9 cellular contexts compared by ENCODE assay signal in the genomic region with DNA sequence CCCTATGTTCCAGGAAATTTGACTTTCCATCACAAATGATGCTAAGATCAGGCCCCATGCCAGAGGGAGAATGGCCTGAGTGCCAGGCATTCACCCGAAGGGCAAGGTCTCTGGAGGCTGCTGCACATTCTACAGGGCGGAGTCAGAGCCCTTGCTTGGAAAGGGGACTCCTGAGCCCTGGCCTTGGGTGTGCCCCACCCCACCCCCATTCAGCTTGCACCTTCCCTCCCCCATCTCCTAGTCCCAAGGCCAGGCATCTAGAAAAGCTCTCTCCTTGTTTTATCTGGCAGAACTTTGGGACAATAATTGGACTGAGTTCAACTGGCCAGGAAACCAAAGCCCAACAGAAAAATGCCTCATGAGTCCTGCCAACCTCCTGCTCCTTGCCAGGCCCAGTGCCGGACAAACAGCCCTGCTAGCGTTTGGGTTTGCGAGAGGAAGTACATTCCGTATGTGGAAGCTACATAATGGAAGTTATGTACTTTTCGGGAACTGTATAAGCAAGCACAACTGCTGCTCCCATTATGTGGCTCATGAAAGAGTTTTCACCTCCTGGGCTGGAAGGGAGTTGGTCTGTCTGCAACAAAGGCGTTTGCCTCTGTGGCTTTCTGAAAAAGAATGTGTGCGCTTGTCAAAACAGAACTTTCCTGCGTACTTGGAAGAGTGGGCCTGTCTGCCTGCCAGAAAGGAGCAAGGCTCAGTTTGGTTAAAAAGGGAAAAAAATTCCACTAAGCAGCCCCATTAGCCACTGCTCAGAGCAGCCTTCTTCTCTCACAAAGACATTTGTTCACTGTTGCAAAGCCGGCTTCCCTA.
DNase-seq lines count a peak whose midpoint lies in the region; ATAC-seq, FAIRE-seq and TF ChIP-seq lines count a peak whose summit lies in the region.
"Had no signal": no experiment of that assay in that cellular context is flagged by ENCODE, and none has a peak within 500 bp of the region (broad histone marks: within the 10 kb centered on the region; RNA-seq: fewer than 3 reads in every experiment).

No MANE protein-coding gene starts in this region.

- no peaks in the 10 kb centered on the region for H3K36me3 Mint-ChIP-seq in activated CD8-positive, alpha-beta T cell treated with anti-CD3 and anti-CD28 coated beads, Interleukin-2, amount 10 ng/mL, durations not matched to agents 7 days and 5 days (ENCODE audit: low read depth)

- FAIRE-seq in kidney (lab: Jason Lieb, UNC): no peak

- no peaks in the 10 kb centered on the region for H3K36me3 ChIP-seq in kidney (ENCODE audit: control insufficient read depth in 1 of 2, insufficient read depth in 2 of 2, low read length in 2 of 2)
- H3K36me3 ChIP-seq: BLaER1 treated with 17β-estradiol and CSF1 and Interleukin-3, amounts not matched to agents 10 nM and 100 nM had no signal

- POLR2A ChIA-PET in activated CD8-positive, alpha-beta T cell treated with anti-CD3 and anti-CD28 coated beads, Interleukin-2, amount 10 ng/mL, durations not matched to agents 7 days and 5 days (lab: Charles Lee): no interaction called here

- no peaks in the 10 kb centered on the region for H3K9me3 ChIP-seq in kidney (ENCODE audit: control insufficient read depth in 1 of 2, low read length in 2 of 2)
- H3K9me3 ChIP-seq: BLaER1 treated with 17β-estradiol and CSF1 and Interleukin-3, amounts not matched to agents 10 nM and 100 nM had no signal

- no peak overlapping the region for H3K4me3 Mint-ChIP-seq in activated CD8-positive, alpha-beta T cell treated with anti-CD3 and anti-CD28 coated beads, Interleukin-2, amount 10 ng/mL, durations not matched to agents 7 days and 5 days

- ATAC-seq in GM21526 (IDR thresholded peaks at IDR 0.05; ENCODE audit: low FRiP score, unreplicated experiment): no peak
- no peak for ATAC-seq in activated CD8-positive, alpha-beta T cell treated with anti-CD3 and anti-CD28 coated beads, Interleukin-2, amount 10 ng/mL, durations not matched to agents 7 days and 5 days

- H3K4me1 ChIP-seq in kidney (ENCODE audit: control insufficient read depth in 1 of 2, insufficient read depth in 1 of 2, low read depth in 1 of 2, low read length in 2 of 2): peaks cover 0 to 3% of the 10 kb centered on the region in 2 donors

- no peaks in the 10 kb centered on the region for H3K4me1 Mint-ChIP-seq in activated CD8-positive, alpha-beta T cell treated with anti-CD3 and anti-CD28 coated beads, Interleukin-2, amount 10 ng/mL, durations not matched to agents 7 days and 5 days (ENCODE audit: low read depth)

- peak overlapping the region; percentile 23 to 30 for H3K27ac ChIP-seq in kidney (ENCODE audit: low read depth in 2 of 2, low read length in 2 of 2)
- H3K27ac ChIP-seq: BLaER1 treated with 17β-estradiol and CSF1 and Interleukin-3, amounts not matched to agents 10 nM and 100 nM had no signal

- no peak overlapping the region for H3K9ac ChIP-seq in kidney (ENCODE audit: low read length in 2 of 2)
- H3K9ac ChIP-seq: BLaER1 treated with 17β-estradiol and CSF1 and Interleukin-3, amounts not matched to agents 10 nM and 100 nM had no signal

- no peak overlapping the region for H3K4me3 ChIP-seq in choroid plexus epithelial cell (ENCODE audit: low read depth, low read length)
- no peak overlapping the region for H3K4me3 ChIP-seq in kidney (ENCODE audit: low read length in 2 of 2)
- H3K4me3 ChIP-seq: BLaER1 treated with 17β-estradiol and CSF1 and Interleukin-3, amounts not matched to agents 10 nM and 100 nM had no signal

- TF ChIP-seq CTCF in choroid plexus epithelial cell (conservative IDR thresholded peaks at IDR 0.05; ENCODE audit: low read depth, low read length): no peak
- no peak for TF ChIP-seq CTCF in kidney (IDR thresholded peaks at IDR 0.05; ENCODE audit: borderline replicate concordance, extremely low read depth, insufficient read depth)

- H3K27ac Mint-ChIP-seq in activated CD8-positive, alpha-beta T cell treated with anti-CD3 and anti-CD28 coated beads, Interleukin-2, amount 10 ng/mL, durations not matched to agents 7 days and 5 days: no peak overlapping the region

- H3K27me3 Mint-ChIP-seq in activated CD8-positive, alpha-beta T cell treated with anti-CD3 and anti-CD28 coated beads, Interleukin-2, amount 10 ng/mL, durations not matched to agents 7 days and 5 days (ENCODE audit: low read depth): no peaks in the 10 kb centered on the region

- CTCF ChIA-PET in activated CD8-positive, alpha-beta T cell treated with anti-CD3 and anti-CD28 coated beads, Interleukin-2, amount 10 ng/mL, durations not matched to agents 7 days and 5 days (lab: Charles Lee): no interaction called here

- DNase-seq in GM03348 (ENCODE audit: low spot score): peak; percentile 5
- peak; percentile 79 for DNase-seq in choroid plexus epithelial cell (ENCODE audit: low read depth)
- DNase-seq in kidney: peak; percentile 88
- DNase-seq in renal cortical epithelial cell (ENCODE audit: low read depth): peak; percentile 15
- no peak for DNase-seq in NCI-H1417 treated with DMSO at 0.1 percent for 48 hours (lab: John Stamatoyannopoulos, UW)
- no peak for DNase-seq in NCI-H748 (lab: John Stamatoyannopoulos, UW; ENCODE audit: unreplicated experiment)
- no peak for DNase-seq in activated CD8-positive, alpha-beta T cell treated with anti-CD3 and anti-CD28 coated beads, Interleukin-2, amount 10 ng/mL, durations not matched to agents 7 days and 5 days

- H3K9me3 Mint-ChIP-seq in activated CD8-positive, alpha-beta T cell treated with anti-CD3 and anti-CD28 coated beads, Interleukin-2, amount 10 ng/mL, durations not matched to agents 7 days and 5 days (ENCODE audit: insufficient read depth): no peaks in the 10 kb centered on the region

- intact Hi-C loops in kidney (cut with DNase I): no loop called here

Comparison
In these comparisons a context has a peak if more than half of its experiments do, and no peak if none do; other contexts are left out.
1. DNase-seq: peak in GM03348 (single experiment), choroid plexus epithelial cell (single experiment), kidney (single experiment) and renal cortical epithelial cell (single experiment); none in NCI-H1417 treated with DMSO at 0.1 percent for 48 hours (single experiment), NCI-H748 (single experiment) and activated CD8-positive, alpha-beta T cell treated with anti-CD3 and anti-CD28 coated beads, Interleukin-2, amount 10 ng/mL, durations not matched to agents 7 days and 5 days (single experiment).